2 cellular contexts compared by ENCODE assay signal in the genomic region with DNA sequence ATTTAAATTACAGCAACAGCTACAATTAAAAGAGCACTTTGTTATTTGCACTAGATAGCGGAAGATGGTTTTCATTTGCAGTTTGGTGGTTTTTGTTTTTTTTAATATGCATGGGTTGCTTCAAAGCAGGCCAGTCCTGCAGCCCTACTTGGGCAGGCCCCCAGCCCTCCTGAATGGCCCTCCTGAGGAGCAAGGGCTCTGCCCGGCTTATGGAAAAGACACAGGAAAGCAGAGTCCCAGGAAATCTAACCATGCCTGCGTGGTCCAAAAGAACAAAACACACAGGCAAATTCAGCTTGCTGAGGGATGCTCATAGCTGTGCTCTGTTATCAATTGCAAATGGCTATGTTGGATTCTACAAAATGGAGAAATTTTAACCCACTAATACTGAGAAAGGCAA.
TF ChIP-seq lines count a peak whose summit lies in the region.

No MANE protein-coding gene starts in this region.

TF ChIP-seq in GM23338, 12 proteins besides CTCF, POLR2A, EP300 and RAD21 (continued from another document):
- TF ChIP-seq, protein P1, sequence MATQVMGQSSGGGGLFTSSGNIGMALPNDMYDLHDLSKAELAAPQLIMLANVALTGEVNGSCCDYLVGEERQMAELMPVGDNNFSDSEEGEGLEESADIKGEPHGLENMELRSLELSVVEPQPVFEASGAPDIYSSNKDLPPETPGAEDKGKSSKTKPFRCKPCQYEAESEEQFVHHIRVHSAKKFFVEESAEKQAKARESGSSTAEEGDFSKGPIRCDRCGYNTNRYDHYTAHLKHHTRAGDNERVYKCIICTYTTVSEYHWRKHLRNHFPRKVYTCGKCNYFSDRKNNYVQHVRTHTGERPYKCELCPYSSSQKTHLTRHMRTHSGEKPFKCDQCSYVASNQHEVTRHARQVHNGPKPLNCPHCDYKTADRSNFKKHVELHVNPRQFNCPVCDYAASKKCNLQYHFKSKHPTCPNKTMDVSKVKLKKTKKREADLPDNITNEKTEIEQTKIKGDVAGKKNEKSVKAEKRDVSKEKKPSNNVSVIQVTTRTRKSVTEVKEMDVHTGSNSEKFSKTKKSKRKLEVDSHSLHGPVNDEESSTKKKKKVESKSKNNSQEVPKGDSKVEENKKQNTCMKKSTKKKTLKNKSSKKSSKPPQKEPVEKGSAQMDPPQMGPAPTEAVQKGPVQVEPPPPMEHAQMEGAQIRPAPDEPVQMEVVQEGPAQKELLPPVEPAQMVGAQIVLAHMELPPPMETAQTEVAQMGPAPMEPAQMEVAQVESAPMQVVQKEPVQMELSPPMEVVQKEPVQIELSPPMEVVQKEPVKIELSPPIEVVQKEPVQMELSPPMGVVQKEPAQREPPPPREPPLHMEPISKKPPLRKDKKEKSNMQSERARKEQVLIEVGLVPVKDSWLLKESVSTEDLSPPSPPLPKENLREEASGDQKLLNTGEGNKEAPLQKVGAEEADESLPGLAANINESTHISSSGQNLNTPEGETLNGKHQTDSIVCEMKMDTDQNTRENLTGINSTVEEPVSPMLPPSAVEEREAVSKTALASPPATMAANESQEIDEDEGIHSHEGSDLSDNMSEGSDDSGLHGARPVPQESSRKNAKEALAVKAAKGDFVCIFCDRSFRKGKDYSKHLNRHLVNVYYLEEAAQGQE (IDR thresholded peaks at IDR 0.05; ENCODE audit: unreplicated experiment), result no peak
- TF ChIP-seq EZH2phosphoT487 (IDR thresholded peaks at IDR 0.05; ENCODE audit: unreplicated experiment) (no peak), CREB1 (CRISPR knock-in tag; IDR thresholded peaks at IDR 0.05; ENCODE audit: low read depth) (no peak), ZNF331 (CRISPR knock-in tag; IDR thresholded peaks at IDR 0.05; ENCODE audit: low read depth) (no peak), POLR2AphosphoS5 (IDR thresholded peaks at IDR 0.05; ENCODE audit: low read depth) (no peak), ZNF114 (CRISPR knock-in tag; IDR thresholded peaks at IDR 0.05) (no peak), ETS1 (IDR thresholded peaks at IDR 0.05) (no peak), JUNB (IDR thresholded peaks at IDR 0.05; ENCODE audit: unreplicated experiment) (no peak), STAT1 (IDR thresholded peaks at IDR 0.05; ENCODE audit: unreplicated experiment) (no peak), ZNF462 (CRISPR knock-in tag; IDR thresholded peaks at IDR 0.05) (no peak)

TF ChIP-seq in WTC11, 78 proteins besides CTCF, POLR2A, EP300 and RAD21 (continued from another document):
- TF ChIP-seq, protein P2, sequence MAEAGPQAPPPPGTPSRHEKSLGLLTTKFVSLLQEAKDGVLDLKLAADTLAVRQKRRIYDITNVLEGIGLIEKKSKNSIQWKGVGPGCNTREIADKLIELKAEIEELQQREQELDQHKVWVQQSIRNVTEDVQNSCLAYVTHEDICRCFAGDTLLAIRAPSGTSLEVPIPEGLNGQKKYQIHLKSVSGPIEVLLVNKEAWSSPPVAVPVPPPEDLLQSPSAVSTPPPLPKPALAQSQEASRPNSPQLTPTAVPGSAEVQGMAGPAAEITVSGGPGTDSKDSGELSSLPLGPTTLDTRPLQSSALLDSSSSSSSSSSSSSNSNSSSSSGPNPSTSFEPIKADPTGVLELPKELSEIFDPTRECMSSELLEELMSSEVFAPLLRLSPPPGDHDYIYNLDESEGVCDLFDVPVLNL (CRISPR knock-in tag; IDR thresholded peaks at IDR 0.05; ENCODE audit: borderline replicate concordance, low read depth), result no peak
- TF ChIP-seq ZNF396 (CRISPR knock-in tag; IDR thresholded peaks at IDR 0.05; ENCODE audit: borderline replicate concordance) (no peak), GTF2I (CRISPR knock-in tag; conservative IDR thresholded peaks at IDR 0.05) (no peak), HMGA2 (CRISPR knock-in tag; IDR thresholded peaks at IDR 0.05) (no peak), USF2 (CRISPR knock-in tag; IDR thresholded peaks at IDR 0.05) (no peak)
